Comparison of ENCODE assay signal across 10 cellular contexts in the genomic region with DNA sequence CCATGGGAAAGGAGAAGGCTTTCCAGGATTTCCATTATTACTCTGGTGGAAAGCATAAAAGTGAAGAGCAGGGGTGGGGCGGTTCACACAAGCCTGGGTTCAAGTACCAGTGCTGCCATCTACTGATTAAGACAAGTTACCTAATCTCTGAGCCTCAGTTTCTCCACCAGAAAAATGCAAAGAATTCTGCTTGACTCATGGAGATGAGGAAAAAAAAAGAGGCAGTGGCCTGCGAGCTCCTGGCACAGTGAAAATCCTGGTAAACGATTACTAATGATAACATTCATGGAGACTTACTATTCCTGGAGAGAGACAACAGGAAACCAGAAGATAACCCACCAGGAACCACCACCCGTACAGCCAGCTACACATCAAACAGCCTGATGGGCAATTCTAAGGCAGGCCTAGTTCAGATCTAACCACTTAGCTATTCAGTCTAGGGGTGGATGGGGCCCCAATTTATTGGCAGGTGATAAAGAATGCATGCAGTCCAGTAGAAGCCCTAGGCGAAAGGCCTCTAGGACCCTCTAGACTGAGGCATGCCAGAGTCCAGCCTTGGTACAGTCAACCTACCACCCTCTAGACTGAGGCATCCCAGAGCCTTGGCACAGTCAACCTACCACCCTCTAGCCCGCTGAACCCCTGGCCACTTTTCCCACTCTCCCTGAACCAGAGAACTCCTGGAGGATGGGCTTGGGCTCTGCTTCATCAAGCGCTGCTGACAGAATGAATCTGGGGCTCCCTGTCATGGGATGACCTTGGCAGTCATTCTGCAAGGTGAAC. TPM values are rescaled to one million over a fixed set of nuclear protein-coding genes. Genes with fewer than 3 reads are reported as not detected.
DNase-seq lines count a peak whose midpoint lies in the region; ATAC-seq and TF ChIP-seq lines count a peak whose summit lies in the region.
"Had no signal": no experiment of that assay in that cellular context is flagged by ENCODE, and none has a peak within 500 bp of the region (broad histone marks: within the 10 kb centered on the region; RNA-seq: fewer than 3 reads in every experiment).

No MANE protein-coding gene starts in this region.

- H3K9me3 Mint-ChIP-seq in CD4-positive, alpha-beta memory T cell, result no peaks in the 10 kb centered on the region

- no peak for TF ChIP-seq POLR2A in suprapubic skin (IDR thresholded peaks at IDR 0.05)

- TF ChIP-seq EP300 in suprapubic skin (IDR thresholded peaks at IDR 0.05), result no peak

- no peak overlapping the region for H3K27ac ChIP-seq in HUES48 (ENCODE audit: low read depth, low read length)
- peak overlapping the region; percentile 17 to 63 for H3K27ac ChIP-seq in left lung
- H3K27ac ChIP-seq in suprapubic skin, result no peak overlapping the region
- H3K27ac ChIP-seq in CD4-positive, alpha-beta memory T cell (ENCODE audit: low read depth, low read length), result no peak overlapping the region

- peak overlapping the region in 2 of 8 donors; percentile 47 to 55 for H3K4me3 Mint-ChIP-seq in CD4-positive, alpha-beta memory T cell
- H3K4me3 Mint-ChIP-seq: activated CD8-positive, alpha-beta memory T cell treated with anti-CD3 and anti-CD28 coated beads, Interleukin-2, amount 10 ng/mL, durations not matched to agents 7 days and 5 days had no signal

- H3K9me3 ChIP-seq in HUES48 (ENCODE audit: control insufficient read depth, insufficient read depth, low read length) (no peaks in the 10 kb centered on the region), left lung (no peaks in the 10 kb centered on the region), suprapubic skin (no peaks in the 10 kb centered on the region)
- H3K9me3 ChIP-seq in CD4-positive, alpha-beta memory T cell (ENCODE audit: control insufficient read depth in 1 of 2, low read length in 2 of 2), result no peaks in the 10 kb centered on the region

- TF ChIP-seq CTCF in cardiac fibroblast (IDR thresholded peaks at IDR 0.05; ENCODE audit: low read depth, low read length), result no peak
- no peak for TF ChIP-seq CTCF in left lung (IDR thresholded peaks at IDR 0.05)
- no peak for TF ChIP-seq CTCF in suprapubic skin (IDR thresholded peaks at IDR 0.05)

- WGBS in suprapubic skin, result 60% methylated on average over 7 of the region's 7 CpGs

- CTCF ChIA-PET in CD4-positive, alpha-beta memory T cell (lab: Charles Lee; ENCODE audit: partially characterized antibody), result no interaction called here

- ATAC-seq in left lung (no peak), HG03460 (IDR thresholded peaks at IDR 0.05; ENCODE audit: unreplicated experiment) (no peak), HG03442 (IDR thresholded peaks at IDR 0.05; ENCODE audit: unreplicated experiment) (no peak)
- ATAC-seq: activated CD8-positive, alpha-beta memory T cell treated with anti-CD3 and anti-CD28 coated beads, Interleukin-2, amount 10 ng/mL, durations not matched to agents 7 days and 5 days had no signal

- H3K27me3 ChIP-seq in HUES48 (ENCODE audit: control insufficient read depth, insufficient read depth, low read length), result peaks cover 21% of the 10 kb centered on the region
- H3K27me3 ChIP-seq in left lung, result peaks cover 0 to 34% of the 10 kb centered on the region in 2 donors
- H3K27me3 ChIP-seq in suprapubic skin, result no peaks in the 10 kb centered on the region
- H3K27me3 ChIP-seq in CD4-positive, alpha-beta memory T cell (ENCODE audit: insufficient read depth, low read length), result peaks cover 10% of the 10 kb centered on the region

- peak overlapping the region; percentile 74 for H3K4me3 ChIP-seq in HUES48 (ENCODE audit: low read depth, low read length)
- peak overlapping the region; percentile 88 to 96 for H3K4me3 ChIP-seq in cardiac fibroblast (replicated peaks in 1 of 2; ENCODE audit: low read depth in 2 of 2, low read length in 2 of 2)
- peak overlapping the region; percentile 14 to 64 for H3K4me3 ChIP-seq in left lung
- H3K4me3 ChIP-seq in suprapubic skin, result peak overlapping the region; percentile 69
- H3K4me3 ChIP-seq in CD4-positive, alpha-beta memory T cell (ENCODE audit: low read length in 2 of 2), result no peak overlapping the region

- DNase-seq in cardiac fibroblast (ENCODE audit: low read depth in 2 of 2) (peak in 1 of 2 donors; percentile 63), left lung (no peak), suprapubic skin (ENCODE audit: low spot score in 2 of 2) (peak in 1 of 2 donors; percentile 59), DMS 273 (lab: John Stamatoyannopoulos, UW; ENCODE audit: unreplicated experiment) (no peak)
- no peak for DNase-seq in CD4-positive, alpha-beta memory T cell
- DNase-seq: activated CD8-positive, alpha-beta memory T cell treated with anti-CD3 and anti-CD28 coated beads, Interleukin-2, amount 10 ng/mL, durations not matched to agents 7 days and 5 days; NCI-H524 had no signal

- peaks cover 51% of the 10 kb centered on the region for H3K36me3 ChIP-seq in HUES48 (ENCODE audit: control insufficient read depth, insufficient read depth, low read length)
- H3K36me3 ChIP-seq in left lung, result peaks cover 0 to 44% of the 10 kb centered on the region in 2 donors
- peaks cover 47% of the 10 kb centered on the region for H3K36me3 ChIP-seq in suprapubic skin
- no peaks in the 10 kb centered on the region for H3K36me3 ChIP-seq in CD4-positive, alpha-beta memory T cell (ENCODE audit: insufficient read depth, low read length)

- peaks cover 27% of the 10 kb centered on the region for H3K4me1 ChIP-seq in HUES48 (ENCODE audit: control insufficient read depth, insufficient read depth, low read length)
- H3K4me1 ChIP-seq in left lung, result peaks cover 50 to 67% of the 10 kb centered on the region in 2 donors
- H3K4me1 ChIP-seq in suprapubic skin, result peaks cover 79% of the 10 kb centered on the region
- H3K4me1 ChIP-seq in CD4-positive, alpha-beta memory T cell (ENCODE audit: insufficient read depth, low read length), result peaks cover 8% of the 10 kb centered on the region

- intact Hi-C loops in left lung (cut with DNase I), result loop anchor here in 1 of 2 donors (5.0 to 10.0 kb wide), 2 partner anchors 59 to 103 kb away; no protein-coding TSS in a partner anchor
- intact Hi-C loops in CD4-positive, alpha-beta memory T cell (cut with micrococcal nuclease), result no loop called here

- H3K4me1 Mint-ChIP-seq in CD4-positive, alpha-beta memory T cell, result peaks cover 7 to 11% (median 9%) of the 10 kb centered on the region in 4 donors

- H3K36me3 Mint-ChIP-seq in CD4-positive, alpha-beta memory T cell, result no peaks in the 10 kb centered on the region
- H3K36me3 Mint-ChIP-seq: activated CD8-positive, alpha-beta memory T cell treated with anti-CD3 and anti-CD28 coated beads, Interleukin-2, amount 10 ng/mL, durations not matched to agents 7 days and 5 days had no signal

- H3K27ac Mint-ChIP-seq in CD4-positive, alpha-beta memory T cell, result no peak overlapping the region
- H3K27ac Mint-ChIP-seq: activated CD8-positive, alpha-beta memory T cell treated with anti-CD3 and anti-CD28 coated beads, Interleukin-2, amount 10 ng/mL, durations not matched to agents 7 days and 5 days had no signal

- H3K9ac ChIP-seq in HUES48 (ENCODE audit: low read depth, low read length), result no peak overlapping the region

- peaks cover 16 to 24% of the 10 kb centered on the region in 2 donors for H3K27me3 Mint-ChIP-seq in CD4-positive, alpha-beta memory T cell

- POLR2A ChIA-PET in CD4-positive, alpha-beta memory T cell (lab: Charles Lee; ENCODE audit: partially characterized antibody), result no interaction called here

RNA-seq across cellular contexts. Expression of a gene that starts 2.5 kb away (rescaled TPM):
- total RNA-seq in left lung (100 to 1,000 TPM in 1 of 2 donors, 10 to 100 TPM in 1; 69.2 to 106 TPM), suprapubic skin (100 to 1,000 TPM in 2 of 4 donors, 10 to 100 TPM in 2; 80.4 to 118 (median 95.8) TPM)
- under 1 TPM in 1 of 2 experiments, not detected in 1; 0.23 TPM for total RNA-seq in CD4-positive, alpha-beta memory T cell
- polyA plus RNA-seq in CD4-positive, alpha-beta memory T cell, result under 1 TPM in 1 of 2 donors, not detected in 1; 0.48 TPM
- total RNA-seq: activated CD8-positive, alpha-beta memory T cell treated with anti-CD3 and anti-CD28 coated beads, Interleukin-2, amount 10 ng/mL, durations not matched to agents 7 days and 5 days had no signal

Comparison
In these comparisons a context has a peak if more than half of its experiments do, and no peak if none do; other contexts are left out.
1. H3K27ac ChIP-seq: peak in left lung (2 of 2); none in HUES48 (single experiment), suprapubic skin (single experiment) and CD4-positive, alpha-beta memory T cell (single experiment).
2. H3K4me3 ChIP-seq: peak in HUES48 (single experiment), cardiac fibroblast (2 of 2), left lung (2 of 2) and suprapubic skin (single experiment); none in CD4-positive, alpha-beta memory T cell (0 of 2).
3. RNA of a gene that starts 2.5 kb away (total RNA-seq): 69.2 to 106 TPM in left lung and 80.4 to 118 TPM in suprapubic skin; 0.23 TPM in CD4-positive, alpha-beta memory T cell; every median in the first group is over 10 times any median in the second.